In the genomic region with DNA sequence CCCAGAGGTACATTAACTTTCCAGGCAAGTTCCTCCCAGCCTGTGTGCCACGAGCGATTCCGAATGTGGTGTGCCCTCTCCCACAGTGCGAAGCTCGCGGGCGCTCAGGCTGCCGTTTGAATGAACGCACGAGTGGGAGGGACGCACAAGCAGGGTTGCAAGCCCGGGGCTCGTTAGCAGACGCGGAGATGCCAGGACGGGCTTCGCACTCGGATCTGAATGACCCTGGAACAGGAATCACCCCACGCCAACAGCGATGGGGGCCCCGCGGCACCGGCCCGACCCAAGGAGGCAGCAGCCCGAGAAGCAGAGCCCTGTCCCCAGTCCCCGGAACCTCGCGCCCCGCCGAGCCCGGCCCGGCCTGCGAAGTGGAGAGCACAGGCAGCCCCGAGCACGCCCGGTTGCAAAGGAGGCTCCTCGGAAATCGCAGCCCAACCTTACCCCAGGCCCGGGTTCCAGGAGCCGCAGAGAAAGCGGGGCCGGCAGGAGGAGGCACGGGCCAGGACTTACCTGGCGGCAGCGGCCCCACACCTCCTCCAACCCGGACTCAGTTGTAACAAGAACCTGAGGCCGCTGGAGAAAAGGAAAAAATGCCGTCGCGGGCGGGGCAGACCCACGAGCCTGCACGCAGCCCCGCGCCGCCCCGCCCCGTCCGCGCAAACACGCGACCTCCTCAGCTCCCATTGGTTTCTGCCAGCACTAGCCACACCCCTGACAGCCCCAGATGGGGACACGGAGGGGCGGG, we compare ENCODE assay signal across 8 cellular contexts. TPM values are rescaled to one million over a fixed set of nuclear protein-coding genes. Genes with fewer than 3 reads are reported as not detected.
DNase-seq lines count a peak whose midpoint lies in the region; ATAC-seq and TF ChIP-seq lines count a peak whose summit lies in the region.

A gene with protein sequence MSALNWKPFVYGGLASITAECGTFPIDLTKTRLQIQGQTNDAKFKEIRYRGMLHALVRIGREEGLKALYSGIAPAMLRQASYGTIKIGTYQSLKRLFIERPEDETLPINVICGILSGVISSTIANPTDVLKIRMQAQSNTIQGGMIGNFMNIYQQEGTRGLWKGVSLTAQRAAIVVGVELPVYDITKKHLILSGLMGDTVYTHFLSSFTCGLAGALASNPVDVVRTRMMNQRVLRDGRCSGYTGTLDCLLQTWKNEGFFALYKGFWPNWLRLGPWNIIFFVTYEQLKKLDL (minus strand): TSS at position 584 of the 745 bp plus-strand sequence. CDS start 6,948 bp downstream, outside the sequence.

- H3K27me3 Mint-ChIP-seq in activated CD4-positive, alpha-beta T cell treated with anti-CD3 and anti-CD28 coated beads, Interleukin-2, amount 10 ng/mL, durations not matched to agents 7 days and 5 days = no peaks in the 10 kb centered on the region

- peaks cover 6% of the 10 kb centered on the region for H3K36me3 Mint-ChIP-seq in activated CD4-positive, alpha-beta T cell treated with anti-CD3 and anti-CD28 coated beads, Interleukin-2, amount 10 ng/mL, durations not matched to agents 7 days and 5 days (ENCODE audit: low read depth)

- POLR2A ChIA-PET in activated CD4-positive, alpha-beta T cell treated with anti-CD3 and anti-CD28 coated beads, Interleukin-2, amount 10 ng/mL, durations not matched to agents 7 days and 5 days (lab: Charles Lee) = no interaction called here

- peak; percentile 64 for TF ChIP-seq POLR2A in GM19099 (IDR thresholded peaks at IDR 0.05; ENCODE audit: extremely low read depth, insufficient read length, low read depth)

- DNase-seq in Ammon's horn (ENCODE audit: low spot score) (peak; percentile 95), NCI-H526 (lab: John Stamatoyannopoulos, UW) (peak; percentile 95 to 98), cortex of kidney (lab: John Stamatoyannopoulos, UW) (peak; percentile 78), left kidney (ENCODE audit: low read depth, low spot score) (peak; percentile 96)
- DNase-seq in activated CD4-positive, alpha-beta T cell treated with anti-CD3 and anti-CD28 coated beads, Interleukin-2, amount 10 ng/mL, durations not matched to agents 7 days and 5 days = peak; percentile 93
- peak; percentile 94 to 95 for DNase-seq in stimulated activated CD4-positive, alpha-beta T cell treated with anti-CD3 and anti-CD28 coated beads, Interleukin-2, amount 100 ng/mL, for 24 hours

- peak within 1 kb of the TSS; percentile 96 for H3K27ac Mint-ChIP-seq in activated CD4-positive, alpha-beta T cell treated with anti-CD3 and anti-CD28 coated beads, Interleukin-2, amount 10 ng/mL, durations not matched to agents 7 days and 5 days

- no peaks in the 10 kb centered on the region for H3K9me3 Mint-ChIP-seq in activated CD4-positive, alpha-beta T cell treated with anti-CD3 and anti-CD28 coated beads, Interleukin-2, amount 10 ng/mL, durations not matched to agents 7 days and 5 days

- peaks cover 17% of the 10 kb centered on the region for H3K4me1 Mint-ChIP-seq in activated CD4-positive, alpha-beta T cell treated with anti-CD3 and anti-CD28 coated beads, Interleukin-2, amount 10 ng/mL, durations not matched to agents 7 days and 5 days

- H3K4me3 Mint-ChIP-seq in activated CD4-positive, alpha-beta T cell treated with anti-CD3 and anti-CD28 coated beads, Interleukin-2, amount 10 ng/mL, durations not matched to agents 7 days and 5 days = peak within 1 kb of the TSS; percentile 87

- peak; percentile 78 for ATAC-seq in HG03378 (IDR thresholded peaks at IDR 0.05; ENCODE audit: unreplicated experiment)

- CTCF ChIA-PET in activated CD4-positive, alpha-beta T cell treated with anti-CD3 and anti-CD28 coated beads, Interleukin-2, amount 10 ng/mL, durations not matched to agents 7 days and 5 days (lab: Charles Lee) = interaction anchor here (0.7 to 1.6 kb wide), 12 partner anchors 11 to 903 kb away, joined by 3 to 4 read pairs (median 3); a partner anchor contains a TSS

RNA-seq across cellular contexts. Expression of the gene that starts here (rescaled TPM):
- 10 to 100 TPM; 20.6 to 21.2 TPM for total RNA-seq in activated CD4-positive, alpha-beta T cell treated with anti-CD3 and anti-CD28 coated beads, Interleukin-2, amount 10 ng/mL, durations not matched to agents 7 days and 5 days

Comparison
In these comparisons a context has a peak if more than half of its experiments do, and no peak if none do; other contexts are left out.
1. Peak in every context shown above with its lines: DNase-seq and ATAC-seq.